Comparison of ENCODE assay signal across 23 cellular contexts in genomic region chr16:3115011-3115410, GRCh38. TPM values are rescaled to one million over a fixed set of nuclear protein-coding genes. Genes with fewer than 3 reads are reported as not detected.
A peak's percentile ranks its signal among the peaks of the same experiment; 100 is the strongest.
DNase-seq lines count a peak whose midpoint lies in the region; ATAC-seq and TF ChIP-seq lines count a peak whose summit lies in the region.
"Had no signal": no experiment of that assay in that cellular context is flagged by ENCODE, and none has a peak within 500 bp of the region (broad histone marks: within the 10 kb centered on the region; RNA-seq: fewer than 3 reads in every experiment).

No MANE protein-coding gene starts in this region.

- H3K27ac Mint-ChIP-seq in nephron progenitor cell (no peak overlapping the region), type B pancreatic cell (no peak overlapping the region)
- H3K27ac Mint-ChIP-seq: CD4-positive, CD25-positive, alpha-beta regulatory T cell had no signal

- H3K27me3 Mint-ChIP-seq in nephron progenitor cell (ENCODE audit: low read depth, poor library complexity) (no peaks in the 10 kb centered on the region), type B pancreatic cell (no peaks in the 10 kb centered on the region)

- peaks cover 29% of the 10 kb centered on the region for H3K4me1 Mint-ChIP-seq in nephron progenitor cell
- H3K4me1 Mint-ChIP-seq in type B pancreatic cell (ENCODE audit: unreplicated experiment), result peaks cover 21% of the 10 kb centered on the region

- H3K9me3 ChIP-seq in right cardiac atrium (ENCODE audit: control insufficient read depth, low read length), result no peaks in the 10 kb centered on the region
- H3K9me3 ChIP-seq: BE2C had no signal

- DNase-seq in right cardiac atrium (peak in 2 of 3 donors; percentile 40 to 57), left cardiac atrium (no peak), ecto neural progenitor cell (ENCODE audit: low spot score) (peak; percentile 35), nephron progenitor cell (no peak), type B pancreatic cell (ENCODE audit: extremely low spot score, unreplicated experiment) (no peak), pons (ENCODE audit: low spot score) (no peak), NAMALWA (ENCODE audit: low spot score) (no peak)
- no peak for DNase-seq in stimulated activated CD4-positive, alpha-beta T cell treated with anti-CD3 and anti-CD28 coated beads, Interleukin-12 subunit alpha, Interleukin-12 subunit beta, amount 100 ng/mL, for 4 hours
- DNase-seq: BE2C; CD4-positive, CD25-positive, alpha-beta regulatory T cell; COR-L47; GM23248; KBM-7; MV-4-11; NCI-H1417 treated with DMSO at 0.1 percent for 48 hours; NCI-H1930; NCI-H226; PC-3; RPMI8226; SHP77 treated with DMSO at 0.1 percent for 48 hours had no signal

- H3K27ac ChIP-seq in right cardiac atrium (ENCODE audit: low read length), result no peak overlapping the region
- H3K27ac ChIP-seq: GM23248 had no signal

- H3K27me3 ChIP-seq in right cardiac atrium (ENCODE audit: control insufficient read depth, insufficient read depth), result no peaks in the 10 kb centered on the region
- H3K27me3 ChIP-seq: BE2C had no signal

- TF ChIP-seq CTCF in nephron progenitor cell (IDR thresholded peaks at IDR 0.05) (no peak), type B pancreatic cell (conservative IDR thresholded peaks at IDR 0.05) (no peak)

- H3K4me3 Mint-ChIP-seq in nephron progenitor cell (peak overlapping the region; percentile 94), type B pancreatic cell (peak overlapping the region; percentile 80)
- H3K4me3 Mint-ChIP-seq: CD4-positive, CD25-positive, alpha-beta regulatory T cell had no signal

- H3K9me3 Mint-ChIP-seq in nephron progenitor cell, result no peaks in the 10 kb centered on the region
- no peaks in the 10 kb centered on the region for H3K9me3 Mint-ChIP-seq in type B pancreatic cell
- H3K9me3 Mint-ChIP-seq: CD4-positive, CD25-positive, alpha-beta regulatory T cell had no signal

- intact Hi-C loops in right cardiac atrium (cut with DNase I), result loop anchor here in 1 of 4 donors (10.0 kb wide), 1 partner anchor 50 kb away; the partner anchor contains the start of gene IL32
- intact Hi-C loops in left cardiac atrium (cut with DNase I), result no loop called here

- H3K36me3 Mint-ChIP-seq in nephron progenitor cell (ENCODE audit: low read depth) (peaks cover 30% of the 10 kb centered on the region), type B pancreatic cell (no peaks in the 10 kb centered on the region)

- no peaks in the 10 kb centered on the region for H3K4me1 ChIP-seq in right cardiac atrium (ENCODE audit: control insufficient read depth, insufficient read depth, low read length)
- H3K4me1 ChIP-seq: BE2C had no signal

- no peak overlapping the region for H3K4me3 ChIP-seq in right cardiac atrium (ENCODE audit: low read length)
- H3K4me3 ChIP-seq: GM12878, GM23248 had no signal

- WGBS in right cardiac atrium, result 89% methylated on average over 13 of the region's 13 CpGs

- no peak for ATAC-seq in right cardiac atrium
- ATAC-seq in left cardiac atrium, result no peak
- ATAC-seq: GM12878, HepG2, PC-3 had no signal

RNA-seq across cellular contexts. Expression of gene ZNF205, which starts 2.6 kb away (rescaled TPM):
- 10 to 100 TPM in 1 of 4 donors, 1 to 10 TPM in 3; 6.4 to 10.1 (median 9.2) TPM for total RNA-seq in right cardiac atrium
- 10.9 TPM for polyA plus RNA-seq in right cardiac atrium
- 1 to 10 TPM; 7.0 to 7.2 TPM for total RNA-seq in left cardiac atrium
- total RNA-seq in type B pancreatic cell (ENCODE audit: low replicate concordance), result 15.0 and 18.2 TPM in 2 replicates
- total RNA-seq: CD4-positive, CD25-positive, alpha-beta regulatory T cell had no signal
- polyA plus RNA-seq: CD4-positive, CD25-positive, alpha-beta regulatory T cell had no signal

RNA-seq across cellular contexts. Expression of gene ZSCAN10, which starts 15.9 kb away (rescaled TPM):
- not detected for total RNA-seq in right cardiac atrium
- not detected for polyA plus RNA-seq in right cardiac atrium
- not detected for total RNA-seq in left cardiac atrium
- total RNA-seq in type B pancreatic cell (ENCODE audit: low replicate concordance), result not detected in 2 replicates
- total RNA-seq: A172, GM23248, HepG2, PC-3 had no signal
- polyA plus RNA-seq: CD4-positive, CD25-positive, alpha-beta regulatory T cell; HepG2 had no signal

RNA-seq across cellular contexts. Expression of gene ZNF213, which starts 19.8 kb away (rescaled TPM):
- total RNA-seq in right cardiac atrium (1 to 10 TPM; 6.2 to 8.7 (median 7.6) TPM), left cardiac atrium (1 to 10 TPM; 6.5 to 6.7 TPM), type B pancreatic cell (ENCODE audit: low replicate concordance) (11.6 and 13.3 TPM in 2 replicates)
- polyA plus RNA-seq in right cardiac atrium, result 7.2 TPM

RNA-seq across cellular contexts. Expression of gene IL32, which starts 49.6 kb away (rescaled TPM):
- total RNA-seq in right cardiac atrium (10 to 100 TPM; 27.5 to 55.0 (median 37.8) TPM), left cardiac atrium (10 to 100 TPM; 51.7 to 64.0 TPM), type B pancreatic cell (ENCODE audit: low replicate concordance) (12.7 and 44.1 TPM in 2 replicates)
- 62.8 TPM for polyA plus RNA-seq in right cardiac atrium

Comparison
In these comparisons a context has a peak if more than half of its experiments do, and no peak if none do; other contexts are left out.
1. DNase-seq: peak in right cardiac atrium (2 of 3) and ecto neural progenitor cell (single experiment); none in left cardiac atrium (single experiment), nephron progenitor cell (single experiment), type B pancreatic cell (single experiment), stimulated activated CD4-positive, alpha-beta T cell treated with anti-CD3 and anti-CD28 coated beads, Interleukin-12 subunit alpha, Interleukin-12 subunit beta, amount 100 ng/mL, for 4 hours (single experiment), pons (single experiment) and NAMALWA (single experiment).